24 cellular contexts compared by ENCODE assay signal in the genomic region with DNA sequence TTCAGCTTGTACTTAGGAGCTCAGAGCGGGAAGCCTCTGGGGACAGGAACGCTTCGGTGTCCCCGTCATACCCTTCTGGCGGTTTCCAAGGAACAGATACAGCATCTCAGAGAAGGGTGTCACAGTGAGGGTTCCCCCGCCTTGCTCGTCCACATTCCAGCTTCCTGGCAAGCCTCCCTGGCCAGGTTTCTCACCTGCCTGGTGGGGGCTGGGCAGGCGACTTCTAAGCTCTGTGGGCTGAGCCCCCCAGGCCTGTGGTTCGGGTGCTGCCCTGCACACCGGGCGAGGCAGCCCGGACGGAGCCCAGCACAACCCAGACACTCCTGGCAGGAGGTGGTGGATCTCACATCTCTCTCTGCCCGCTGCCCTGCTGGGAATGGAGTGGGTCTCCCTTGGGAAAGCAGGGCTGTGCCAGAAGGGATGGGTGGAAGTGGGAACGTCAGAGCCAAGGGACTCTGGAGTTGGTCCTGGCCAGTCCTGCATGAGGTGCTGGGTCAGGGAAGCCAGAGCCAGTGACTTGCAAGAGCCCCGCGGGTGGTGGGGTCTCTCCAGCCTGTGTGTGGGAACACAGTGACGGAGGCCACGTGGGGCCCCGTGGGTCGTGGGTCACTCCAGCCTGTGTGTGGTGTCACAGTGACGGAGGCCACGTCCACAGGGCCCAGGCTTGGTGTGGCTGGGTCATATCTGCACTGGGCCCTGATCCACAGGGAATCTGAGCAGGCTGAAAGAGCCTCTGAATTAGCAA. TPM values are rescaled to one million over a fixed set of nuclear protein-coding genes. Genes with fewer than 3 reads are reported as not detected.
"Had no signal": no experiment of that assay in that cellular context is flagged by ENCODE, and none has a peak within 500 bp of the region (broad histone marks: within the 10 kb centered on the region; RNA-seq: fewer than 3 reads in every experiment).

No MANE protein-coding gene starts in this region.

- H3K27me3 ChIP-seq: hepatocyte, neutrophil, tibial artery, upper lobe of right lung, vagina had no signal

- H3K9me3 ChIP-seq: neutrophil, suprapubic skin, tibial artery, upper lobe of right lung, vagina had no signal

- H3K4me3 Mint-ChIP-seq: endodermal cell; naive thymus-derived CD4-positive, alpha-beta T cell; nephron progenitor cell had no signal

- H3K36me3 ChIP-seq: neutrophil, suprapubic skin, tibial artery, upper lobe of right lung, vagina had no signal

- H3K4me3 ChIP-seq: coronary artery, hepatocyte, suprapubic skin, tibial artery, upper lobe of right lung, vagina had no signal

- H3K4me1 Mint-ChIP-seq: naive thymus-derived CD4-positive, alpha-beta T cell had no signal

- H3K27ac Mint-ChIP-seq: endodermal cell; naive thymus-derived CD4-positive, alpha-beta T cell had no signal

- H3K9me3 Mint-ChIP-seq: endodermal cell had no signal

- DNase-seq: effector CD4-positive, alpha-beta T cell; endodermal cell; erythroblast; foreskin melanocyte; head of caudate nucleus; left colon; naive thymus-derived CD4-positive, alpha-beta T cell; nephron progenitor cell; small intestine; stimulated activated CD4-positive, alpha-beta T cell treated with anti-CD3 and anti-CD28 coated beads, Interleukin-12 subunit alpha, Interleukin-12 subunit beta, amount 100 ng/mL, for 4 hours; stimulated activated naive CD4-positive, alpha-beta T cell; upper lobe of right lung had no signal

- H3K4me1 ChIP-seq: suprapubic skin, tibial artery, upper lobe of right lung, vagina had no signal

- H3K27ac ChIP-seq: coronary artery, hepatocyte, neutrophil, suprapubic skin, tibial artery, upper lobe of right lung, vagina had no signal

- H3K4me2 ChIP-seq: hepatocyte had no signal

- H2AFZ ChIP-seq: hepatocyte had no signal

- ATAC-seq: left colon; naive thymus-derived CD4-positive, alpha-beta T cell; right cardiac atrium; upper lobe of right lung had no signal

RNA-seq across cellular contexts. Expression of a gene that starts 47.7 kb away (rescaled TPM):
- total RNA-seq: dermis microvascular lymphatic vessel endothelial cell; endothelial cell of umbilical vein; kidney epithelial cell; lung microvascular endothelial cell; mononuclear cell; naive thymus-derived CD4-positive, alpha-beta T cell had no signal
- polyA plus RNA-seq: endothelial cell of umbilical vein; naive thymus-derived CD4-positive, alpha-beta T cell had no signal
